ENCODE assay signal across 10 cellular contexts in genomic region chr16:4309102-4309832, GRCh38. TPM values are rescaled to one million over a fixed set of nuclear protein-coding genes. Genes with fewer than 3 reads are reported as not detected.
DNase-seq lines count a peak whose midpoint lies in the region; ATAC-seq and TF ChIP-seq lines count a peak whose summit lies in the region.
"Had no signal": no experiment of that assay in that cellular context is flagged by ENCODE, and none has a peak within 500 bp of the region (broad histone marks: within the 10 kb centered on the region; RNA-seq: fewer than 3 reads in every experiment).

No MANE protein-coding gene starts in this region.

- H3K4me3 Mint-ChIP-seq in CD8-positive, alpha-beta T cell = peak overlapping the region; percentile 26
- H3K4me3 Mint-ChIP-seq in activated CD8-positive, alpha-beta T cell treated with anti-CD3 and anti-CD28 coated beads for 36 hours = no peak overlapping the region
- peak overlapping the region; percentile 10 for H3K4me3 Mint-ChIP-seq in mesothelial cell of epicardium

- H3K27ac Mint-ChIP-seq in CD8-positive, alpha-beta T cell = no peak overlapping the region
- H3K27ac Mint-ChIP-seq in activated CD8-positive, alpha-beta T cell treated with anti-CD3 and anti-CD28 coated beads for 36 hours = peak overlapping the region; percentile 42
- H3K27ac Mint-ChIP-seq in mesothelial cell of epicardium = peak overlapping the region; percentile 72

- H3K27me3 ChIP-seq in AG04450 (ENCODE audit: control insufficient read depth, insufficient read depth, low read length) = no peaks in the 10 kb centered on the region
- peaks cover 2% of the 10 kb centered on the region for H3K27me3 ChIP-seq in CD8-positive, alpha-beta T cell (ENCODE audit: insufficient read depth, low read length)
- H3K27me3 ChIP-seq: SJCRH30 had no signal

- TF ChIP-seq CTCF in AG04450 (IDR thresholded peaks at IDR 0.05; ENCODE audit: low read depth, low read length) (no peak), mesothelial cell of epicardium (IDR thresholded peaks at IDR 0.05; ENCODE audit: unreplicated experiment) (no peak)
- no peak for TF ChIP-seq CTCF in CD8-positive, alpha-beta T cell (IDR thresholded peaks at IDR 0.05)
- no peak for TF ChIP-seq CTCF in activated CD8-positive, alpha-beta T cell treated with anti-CD3 and anti-CD28 coated beads for 36 hours (IDR thresholded peaks at IDR 0.05)

- CTCF ChIA-PET in AG04450 (lab: Charles Lee) = interaction anchor here (0.5 to 5.0 kb wide), 14 partner anchors 10 to 107 kb away, joined by 3 to 37 read pairs (median 5); partner anchors contain the start of gene TFAP4
- CTCF ChIA-PET in CD8-positive, alpha-beta T cell (lab: Charles Lee) = interaction anchor here (0.6 to 9.5 kb wide), 9 partner anchors 10 to 198 kb away, joined by 3 to 99 read pairs (median 4); no protein-coding TSS in a partner anchor
- CTCF ChIA-PET in activated CD8-positive, alpha-beta T cell treated with anti-CD3 and anti-CD28 coated beads for 36 hours (lab: Charles Lee) = interaction anchor here (0.8 to 5.2 kb wide), 14 partner anchors 9 to 94 kb away, joined by 4 to 23 read pairs (median 6); no protein-coding TSS in a partner anchor

- H3K9me3 ChIP-seq in AG04450 (ENCODE audit: control insufficient read depth, insufficient read depth, low read length) = no peaks in the 10 kb centered on the region; the same call in 1 of the 2 replicates
- no peaks in the 10 kb centered on the region for H3K9me3 ChIP-seq in CD8-positive, alpha-beta T cell (ENCODE audit: low read length)
- H3K9me3 ChIP-seq: SJCRH30 had no signal

- peaks cover 16% of the 10 kb centered on the region for H3K4me1 ChIP-seq in CD8-positive, alpha-beta T cell (ENCODE audit: insufficient read depth, low read length)

- intact Hi-C loops in CD8-positive, alpha-beta T cell (cut with DNase I, micrococcal nuclease) = loop anchor here (1.0 to 5.0 kb wide), 4 partner anchors 21 to 228 kb away; partner anchors contain the start of genes ADCY9 (in 1 of the 2), CDIP1 (in 1 of the 2) and DNAJA3 (in 1 of the 2)
- intact Hi-C loops in activated CD8-positive, alpha-beta T cell treated with anti-CD3 and anti-CD28 coated beads for 36 hours (cut with micrococcal nuclease) = no loop called here

- H3K36me3 Mint-ChIP-seq in CD8-positive, alpha-beta T cell = peaks cover 3% of the 10 kb centered on the region
- H3K36me3 Mint-ChIP-seq in activated CD8-positive, alpha-beta T cell treated with anti-CD3 and anti-CD28 coated beads for 36 hours (ENCODE audit: low read depth) = peaks cover 21% of the 10 kb centered on the region
- H3K36me3 Mint-ChIP-seq in mesothelial cell of epicardium = no peaks in the 10 kb centered on the region

- DNase-seq in AG04450 (ENCODE audit: low read depth, low spot score) = no peak
- DNase-seq in CD8-positive, alpha-beta T cell = no peak
- DNase-seq in activated CD8-positive, alpha-beta T cell treated with anti-CD3 and anti-CD28 coated beads for 36 hours = no peak
- no peak for DNase-seq in mesothelial cell of epicardium (ENCODE audit: low spot score in 2 of 2, unreplicated experiment in 2 of 2)
- DNase-seq in activated gamma-delta T cell treated with Interleukin-2 at 50 U/mL for 16 hours = no peak
- no peak for DNase-seq in left lobe of liver (ENCODE audit: low spot score)
- no peak for DNase-seq in SIG-M5 (lab: John Stamatoyannopoulos, UW)
- DNase-seq: NCI-H446 treated with DMSO at 0.1 percent for 48 hours had no signal

- no peaks in the 10 kb centered on the region for H3K9me3 Mint-ChIP-seq in CD8-positive, alpha-beta T cell
- H3K9me3 Mint-ChIP-seq in activated CD8-positive, alpha-beta T cell treated with anti-CD3 and anti-CD28 coated beads for 36 hours = peaks cover 4% of the 10 kb centered on the region
- H3K9me3 Mint-ChIP-seq in mesothelial cell of epicardium = no peaks in the 10 kb centered on the region

- H3K36me3 ChIP-seq in CD8-positive, alpha-beta T cell (ENCODE audit: insufficient read depth, low read length) = no peaks in the 10 kb centered on the region
- H3K36me3 ChIP-seq: SJCRH30 had no signal

- no peak for ATAC-seq in CD8-positive, alpha-beta T cell
- no peak for ATAC-seq in activated CD8-positive, alpha-beta T cell treated with anti-CD3 and anti-CD28 coated beads for 36 hours
- ATAC-seq in left lobe of liver = no peak
- no peak for ATAC-seq in GM21381 (IDR thresholded peaks at IDR 0.05; ENCODE audit: unreplicated experiment)

- peaks cover 30% of the 10 kb centered on the region for H3K4me1 Mint-ChIP-seq in CD8-positive, alpha-beta T cell (ENCODE audit: low read depth)
- peaks cover 32% of the 10 kb centered on the region for H3K4me1 Mint-ChIP-seq in activated CD8-positive, alpha-beta T cell treated with anti-CD3 and anti-CD28 coated beads for 36 hours (ENCODE audit: low read depth)
- H3K4me1 Mint-ChIP-seq in mesothelial cell of epicardium = peaks cover 31% of the 10 kb centered on the region

- POLR2A ChIA-PET in AG04450 (lab: Yijun Ruan, JAX) = interaction anchor here (0.6 to 1.3 kb wide), 7 partner anchors 8 to 37 kb away, joined by 3 to 6 read pairs (median 3); no protein-coding TSS in a partner anchor
- POLR2A ChIA-PET in CD8-positive, alpha-beta T cell (lab: Charles Lee) = interaction anchor here (1.1 kb wide), 1 partner anchor 16 kb away, joined by 3 read pairs; no protein-coding TSS in a partner anchor
- POLR2A ChIA-PET in activated CD8-positive, alpha-beta T cell treated with anti-CD3 and anti-CD28 coated beads for 36 hours (lab: Charles Lee) = interaction anchor here (1.9 to 2.0 kb wide), 2 partner anchors 23 to 38 kb away, joined by 5 to 7 read pairs; no protein-coding TSS in a partner anchor

- peak overlapping the region; percentile 90 for H3K27ac ChIP-seq in AG04450 (ENCODE audit: low read depth, low read length)
- no peak overlapping the region for H3K27ac ChIP-seq in CD8-positive, alpha-beta T cell (ENCODE audit: low read depth, low read length)
- H3K27ac ChIP-seq: SJCRH30 had no signal

- H3K27me3 Mint-ChIP-seq in CD8-positive, alpha-beta T cell (ENCODE audit: low read depth) = peaks cover 8% of the 10 kb centered on the region
- peaks cover 6% of the 10 kb centered on the region for H3K27me3 Mint-ChIP-seq in activated CD8-positive, alpha-beta T cell treated with anti-CD3 and anti-CD28 coated beads for 36 hours
- H3K27me3 Mint-ChIP-seq in mesothelial cell of epicardium (ENCODE audit: low read depth) = no peaks in the 10 kb centered on the region

- no peak overlapping the region for H3K4me3 ChIP-seq in AG04450 (ENCODE audit: low read depth, low read length)
- H3K4me3 ChIP-seq in CD8-positive, alpha-beta T cell (ENCODE audit: low read depth, low read length) = no peak overlapping the region
- H3K4me3 ChIP-seq: SJCRH30 had no signal

RNA-seq across cellular contexts. Expression of gene GLIS2, which starts 6.6 kb away (rescaled TPM):
- 2.2 and 2.9 TPM in 2 replicates for polyA plus RNA-seq in AG04450 (2011; rRNA removed)
- 3.1 and 3.4 TPM in 2 replicates for polyA minus RNA-seq in AG04450 (2011; rRNA and poly(A)+ RNA removed)
- total RNA-seq in CD8-positive, alpha-beta T cell = not detected
- total RNA-seq in activated CD8-positive, alpha-beta T cell treated with anti-CD3 and anti-CD28 coated beads for 36 hours = under 1 TPM; 0.49 to 0.77 TPM
- total RNA-seq in mesothelial cell of epicardium (78.2 to 80.3 TPM (median 79.6 TPM) in 3 replicates), left lobe of liver (1.6 TPM)

RNA-seq across cellular contexts. Expression of gene TFAP4, which starts 36.4 kb away (rescaled TPM):
- polyA plus RNA-seq in AG04450 (2011; rRNA removed) = 2.9 and 3.9 TPM in 2 replicates
- 17.8 and 32.9 TPM in 2 replicates for polyA minus RNA-seq in AG04450 (2011; rRNA and poly(A)+ RNA removed)
- 1 to 10 TPM; 8.5 to 9.8 TPM for total RNA-seq in CD8-positive, alpha-beta T cell
- total RNA-seq in activated CD8-positive, alpha-beta T cell treated with anti-CD3 and anti-CD28 coated beads for 36 hours = 10 to 100 TPM; 34.6 to 36.6 TPM
- total RNA-seq in mesothelial cell of epicardium = 28.8 to 33.7 TPM (median 29.5 TPM) in 3 replicates
- 5.0 TPM for total RNA-seq in left lobe of liver

RNA-seq across cellular contexts. Expression of gene PAM16, which starts 41.9 kb away (rescaled TPM):
- polyA plus RNA-seq in AG04450 (2011; rRNA removed) = 18.4 and 23.8 TPM in 2 replicates
- 5.6 and 8.6 TPM in 2 replicates for polyA minus RNA-seq in AG04450 (2011; rRNA and poly(A)+ RNA removed)
- total RNA-seq in CD8-positive, alpha-beta T cell = 10 to 100 TPM; 30.9 to 31.4 TPM
- 10 to 100 TPM; 65.9 to 70.1 TPM for total RNA-seq in activated CD8-positive, alpha-beta T cell treated with anti-CD3 and anti-CD28 coated beads for 36 hours
- total RNA-seq in mesothelial cell of epicardium = 31.8 to 35.6 TPM (median 33.6 TPM) in 3 replicates
- total RNA-seq in left lobe of liver = 41.0 TPM

Comparison
In these comparisons a context has a peak if more than half of its experiments do, and no peak if none do; other contexts are left out.
1. RNA of gene GLIS2, which starts 6.6 kb away (total RNA-seq): 78.2 to 80.3 TPM in mesothelial cell of epicardium; 1.6 TPM in left lobe of liver (single experiment), 0.49 to 0.77 TPM in activated CD8-positive, alpha-beta T cell treated with anti-CD3 and anti-CD28 coated beads for 36 hours and not detected in CD8-positive, alpha-beta T cell; every median in the first group is over 10 times any median in the second.